Comparison of ENCODE assay signal across 21 cellular contexts in genomic region chr5:160266044-160266718, GRCh38. TPM values are rescaled to one million over a fixed set of nuclear protein-coding genes. Genes with fewer than 3 reads are reported as not detected.
"Had no signal": no experiment of that assay in that cellular context is flagged by ENCODE, and none has a peak within 500 bp of the region (broad histone marks: within the 10 kb centered on the region; RNA-seq: fewer than 3 reads in every experiment).

No MANE protein-coding gene starts in this region.

- DNase-seq: activated B cell treated with CpG ODN at 0.5 μM for 24 hours; activated CD4-positive, alpha-beta memory T cell treated with anti-CD3 and anti-CD28 coated beads, Interleukin-2, amount 10 ng/mL, durations not matched to agents 7 days and 5 days; activated CD4-positive, alpha-beta T cell treated with anti-CD3 and anti-CD28 coated beads for 48 hours; activated naive CD4-positive, alpha-beta T cell treated with anti-CD3 and anti-CD28 coated beads for 36 hours; activated naive CD8-positive, alpha-beta T cell treated with anti-CD3 and anti-CD28 coated beads, Interleukin-2, amount 50 U/mL, for 24 hours; activated T-cell treated with anti-CD3 and anti-CD28 coated beads, Interleukin-2, amount 50 U/mL, for 1 hour; anterior cingulate cortex; brain microvascular endothelial cell; central memory CD4-positive, alpha-beta T cell; gastrocnemius medialis; heart left ventricle; psoas muscle; right cardiac atrium; SK-N-SH; stimulated activated naive CD8-positive, alpha-beta T cell treated with anti-CD3 and anti-CD28 coated beads, Interleukin-15, amount 100 ng/mL, for 72 hours; transverse colon had no signal

- H3K27ac Mint-ChIP-seq: activated B cell treated with CpG ODN at 0.5 μM for 24 hours; activated CD4-positive, alpha-beta memory T cell treated with anti-CD3 and anti-CD28 coated beads, Interleukin-2, amount 10 ng/mL, durations not matched to agents 7 days and 5 days; activated naive CD4-positive, alpha-beta T cell treated with anti-CD3 and anti-CD28 coated beads for 36 hours; activated naive CD8-positive, alpha-beta T cell treated with anti-CD3 and anti-CD28 coated beads, Interleukin-2, amount 50 U/mL, for 24 hours; activated T-helper 2 cell treated with anti-CD3 and anti-CD28 coated beads, Interferon-gamma antibody, Interleukin-2, Interleukin-4, amounts not matched to agents 10 μg/mL and 5 μg/mL and 100 μg/mL, durations not matched to agents 14 hours and 24 hours and 36 hours; nephron; T-helper 2 cell treated with Interferon-gamma antibody and Interleukin-4, amounts not matched to agents 5 μg/mL and 100 μg/mL, for 36 hours had no signal

- H3K9me3 Mint-ChIP-seq: activated B cell treated with CpG ODN at 0.5 μM for 24 hours; activated CD4-positive, alpha-beta memory T cell treated with anti-CD3 and anti-CD28 coated beads, Interleukin-2, amount 10 ng/mL, durations not matched to agents 7 days and 5 days; activated naive CD4-positive, alpha-beta T cell treated with anti-CD3 and anti-CD28 coated beads for 36 hours; activated naive CD8-positive, alpha-beta T cell treated with anti-CD3 and anti-CD28 coated beads, Interleukin-2, amount 50 U/mL, for 24 hours; activated T-helper 2 cell treated with anti-CD3 and anti-CD28 coated beads, Interferon-gamma antibody, Interleukin-2, Interleukin-4, amounts not matched to agents 10 μg/mL and 5 μg/mL and 100 μg/mL, durations not matched to agents 14 hours and 24 hours and 36 hours; nephron; stimulated activated naive CD8-positive, alpha-beta T cell treated with anti-CD3 and anti-CD28 coated beads, Interleukin-15, amount 100 ng/mL, for 72 hours; T-helper 2 cell treated with Interferon-gamma antibody and Interleukin-4, amounts not matched to agents 5 μg/mL and 100 μg/mL, for 36 hours had no signal

- H3K4me1 Mint-ChIP-seq: activated CD4-positive, alpha-beta memory T cell treated with anti-CD3 and anti-CD28 coated beads, Interleukin-2, amount 10 ng/mL, durations not matched to agents 7 days and 5 days had no signal

- H3K4me3 Mint-ChIP-seq: activated B cell treated with CpG ODN at 0.5 μM for 24 hours; activated CD4-positive, alpha-beta memory T cell treated with anti-CD3 and anti-CD28 coated beads, Interleukin-2, amount 10 ng/mL, durations not matched to agents 7 days and 5 days; activated naive CD4-positive, alpha-beta T cell treated with anti-CD3 and anti-CD28 coated beads for 36 hours; activated naive CD8-positive, alpha-beta T cell treated with anti-CD3 and anti-CD28 coated beads, Interleukin-2, amount 50 U/mL, for 24 hours; nephron; stimulated activated naive CD8-positive, alpha-beta T cell treated with anti-CD3 and anti-CD28 coated beads, Interleukin-15, amount 100 ng/mL, for 72 hours; T-helper 2 cell treated with Interferon-gamma antibody and Interleukin-4, amounts not matched to agents 5 μg/mL and 100 μg/mL, for 36 hours had no signal

RNA-seq across cellular contexts. Expression of gene FABP6, which starts 36.9 kb away (rescaled TPM):
- total RNA-seq: activated B cell treated with CpG ODN at 0.5 μM for 24 hours; activated CD4-positive, alpha-beta memory T cell treated with anti-CD3 and anti-CD28 coated beads, Interleukin-2, amount 10 ng/mL, durations not matched to agents 7 days and 5 days; activated naive CD4-positive, alpha-beta T cell treated with anti-CD3 and anti-CD28 coated beads for 36 hours; activated T-helper 2 cell treated with anti-CD3 and anti-CD28 coated beads, Interferon-gamma antibody, Interleukin-2, Interleukin-4, amounts not matched to agents 10 μg/mL and 5 μg/mL and 100 μg/mL, durations not matched to agents 14 hours and 24 hours and 36 hours; gastrocnemius medialis; osteoblast; right cardiac atrium; skeletal muscle tissue; transverse colon had no signal

RNA-seq across cellular contexts. Expression of gene CCNJL, which starts 46.2 kb away (rescaled TPM):
- total RNA-seq: activated CD4-positive, alpha-beta memory T cell treated with anti-CD3 and anti-CD28 coated beads, Interleukin-2, amount 10 ng/mL, durations not matched to agents 7 days and 5 days; activated naive CD4-positive, alpha-beta T cell treated with anti-CD3 and anti-CD28 coated beads for 36 hours; activated T-helper 2 cell treated with anti-CD3 and anti-CD28 coated beads, Interferon-gamma antibody, Interleukin-2, Interleukin-4, amounts not matched to agents 10 μg/mL and 5 μg/mL and 100 μg/mL, durations not matched to agents 14 hours and 24 hours and 36 hours had no signal
